In the genomic region with DNA sequence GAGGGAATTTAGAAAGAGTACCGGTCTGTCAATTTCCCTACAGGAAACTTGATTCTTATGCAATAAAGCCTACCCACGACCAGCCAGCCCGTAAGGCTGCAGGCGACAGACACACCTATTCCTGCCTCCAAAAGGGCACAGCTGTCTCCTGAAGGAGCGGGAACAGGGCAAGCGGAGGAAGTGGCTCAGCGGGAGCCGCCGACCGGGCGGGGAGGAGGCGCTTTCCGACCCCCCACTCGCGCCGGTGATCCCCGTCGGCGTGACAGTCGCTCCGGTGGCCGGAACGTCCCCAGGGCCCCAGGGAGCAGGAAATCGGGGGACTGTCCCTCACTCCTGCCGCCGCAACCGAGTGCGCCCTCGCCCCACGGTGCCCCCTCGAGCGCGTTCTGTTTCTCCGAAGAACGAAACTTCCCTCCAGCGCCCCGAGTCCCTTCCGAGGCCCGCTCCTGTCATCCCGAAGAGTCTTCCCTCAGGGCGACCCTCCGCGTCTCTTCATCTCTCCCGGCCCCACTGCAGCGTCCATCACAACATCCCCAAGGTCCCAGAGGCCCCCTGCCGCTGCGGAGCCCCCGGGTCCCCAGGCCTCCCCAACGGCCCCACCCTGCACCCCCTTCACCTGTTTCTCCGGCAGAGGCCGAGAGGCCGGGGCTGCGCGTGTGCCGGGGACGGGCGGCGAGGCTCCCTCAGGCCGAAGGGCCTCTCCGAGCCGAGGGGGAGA, we compare ENCODE assay signal across 7 cellular contexts. TPM values are rescaled to one million over a fixed set of nuclear protein-coding genes. Genes with fewer than 3 reads are reported as not detected.
DNase-seq lines count a peak whose midpoint lies in the region; ATAC-seq and TF ChIP-seq lines count a peak whose summit lies in the region.

No MANE protein-coding gene starts in this region.

- H3K4me3 ChIP-seq in RWPE2 (ENCODE audit: severe bottlenecking), result peak overlapping the region; percentile 66
- peak overlapping the region; percentile 68 to 97 for H3K4me3 ChIP-seq in body of pancreas

- peak overlapping the region; percentile 97 to 99 (median 97) for H3K4me3 Mint-ChIP-seq in immature natural killer cell

- TF ChIP-seq CTCF in RWPE2 (IDR thresholded peaks at IDR 0.05; ENCODE audit: poor library complexity, severe bottlenecking), result no peak
- no peak for TF ChIP-seq CTCF in body of pancreas (IDR thresholded peaks at IDR 0.05)

- H3K9me3 ChIP-seq in RWPE2 (ENCODE audit: severe bottlenecking) (no peaks in the 10 kb centered on the region), body of pancreas (no peaks in the 10 kb centered on the region)

- ATAC-seq in GM18868 (IDR thresholded peaks at IDR 0.05; ENCODE audit: unreplicated experiment) (peak; percentile 2), RWPE2 (ENCODE audit: low read depth) (peak; percentile 30), body of pancreas (peak; percentile 26), HG03108 (IDR thresholded peaks at IDR 0.05; ENCODE audit: unreplicated experiment) (no peak)

- peaks cover 0 to 3% (median 0%) of the 10 kb centered on the region in 3 donors for H3K36me3 Mint-ChIP-seq in immature natural killer cell

- H3K36me3 ChIP-seq in RWPE2 (ENCODE audit: low read depth) (peaks cover 8% of the 10 kb centered on the region), body of pancreas (replicated peaks in 1 of 2; ENCODE audit: insufficient read depth in 1 of 2, low read depth in 2 of 2) (no peaks in the 10 kb centered on the region)

- 0 to 2% methylated on average over 13 to 54 of the region's 61 CpGs for WGBS in body of pancreas, 2 donors

- peaks cover 35 to 58% of the 10 kb centered on the region in 2 donors for H3K4me1 Mint-ChIP-seq in immature natural killer cell

- H3K9me3 Mint-ChIP-seq in immature natural killer cell, result no peaks in the 10 kb centered on the region

- peak in 2 of 3 donors; percentile 47 to 65 for TF ChIP-seq POLR2A in body of pancreas (IDR thresholded peaks at IDR 0.05)

- peaks cover 10 to 19% (median 10%) of the 10 kb centered on the region in 3 donors for H3K27me3 Mint-ChIP-seq in immature natural killer cell (ENCODE audit: low read depth in 3 of 3)

- DNase-seq in HK-2 (ENCODE audit: unreplicated experiment) (peak; percentile 56), RWPE2 (ENCODE audit: low spot score) (no peak), body of pancreas (peak; percentile 64 to 76 (median 70)), immature natural killer cell (peak in 1 of 3 donors; percentile 42)
- DNase-seq in stimulated activated CD4-positive, alpha-beta T cell treated with anti-CD3 and anti-CD28 coated beads, Interleukin-15, amount 100 ng/mL, for 1 hour (ENCODE audit: low read depth in 1 of 2, low spot score in 1 of 2), result peak; percentile 5

- H3K27me3 ChIP-seq in RWPE2 (ENCODE audit: insufficient read depth, poor library complexity, severe bottlenecking) (no peaks in the 10 kb centered on the region), body of pancreas (no peaks in the 10 kb centered on the region)

- H3K27ac ChIP-seq in RWPE2 (ENCODE audit: poor library complexity, severe bottlenecking), result peak overlapping the region; percentile 75
- H3K27ac ChIP-seq in body of pancreas, result peak overlapping the region; percentile 98 to 99 (median 99)

- H3K4me1 ChIP-seq in RWPE2 (ENCODE audit: insufficient read depth, poor library complexity, severe bottlenecking) (peaks cover 14% of the 10 kb centered on the region), body of pancreas (peaks cover 49% of the 10 kb centered on the region)

- peak overlapping the region; percentile 100 for H3K27ac Mint-ChIP-seq in immature natural killer cell

- intact Hi-C loops in body of pancreas (cut with DNase I), result no loop called here

RNA-seq across cellular contexts. Expression of gene STAT3, which starts 0.4 kb away (rescaled TPM):
- 10 to 100 TPM; 79.4 to 99.5 TPM for total RNA-seq in body of pancreas
- polyA plus RNA-seq in immature natural killer cell, result 100 to 1,000 TPM; 110 to 205 (median 127) TPM

RNA-seq across cellular contexts. Expression of gene CAVIN1, which starts 35.2 kb away (rescaled TPM):
- total RNA-seq in body of pancreas, result 10 to 100 TPM; 63.3 to 75.8 TPM
- not detected for polyA plus RNA-seq in immature natural killer cell
